In the genomic region with DNA sequence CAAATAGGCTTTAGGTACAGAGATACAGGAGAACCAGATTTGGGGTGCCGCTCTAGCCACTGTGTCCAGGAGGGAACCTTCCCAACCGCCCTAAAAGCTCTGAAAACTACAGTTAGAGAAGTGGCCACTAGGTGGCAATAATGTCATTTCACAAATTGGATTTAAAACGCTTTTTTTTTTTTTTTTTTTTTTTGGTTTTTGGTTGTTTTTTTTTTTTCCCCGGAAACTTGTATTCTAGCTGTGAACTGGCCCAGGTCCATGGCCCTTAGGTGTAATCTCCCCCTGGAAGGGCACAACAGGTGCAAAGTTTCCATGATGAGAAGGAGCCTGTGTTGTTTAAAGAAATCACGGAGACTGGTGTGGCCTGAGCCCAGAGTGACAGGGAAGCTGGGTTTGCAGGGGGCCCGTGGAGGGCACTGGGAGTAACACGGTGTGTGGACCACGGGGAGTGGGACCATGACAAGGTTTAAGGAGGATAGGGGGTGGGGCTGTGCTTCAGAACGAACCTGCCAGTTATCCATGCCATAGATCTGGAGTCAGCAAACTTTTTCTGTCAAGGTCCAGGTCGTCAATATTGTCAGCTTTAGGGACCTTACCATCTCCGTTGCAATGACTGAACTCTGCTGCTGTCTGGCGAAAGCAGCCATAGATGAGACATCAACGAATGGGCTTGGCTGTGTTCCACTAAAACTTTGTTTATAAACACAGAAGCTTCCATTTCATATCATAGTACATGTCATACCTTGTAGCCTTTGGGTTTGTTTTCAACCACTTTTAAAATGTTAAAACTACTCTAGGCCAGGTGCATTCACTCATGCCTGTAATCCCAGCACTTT, we compare ENCODE assay signal across 8 cellular contexts. TPM values are rescaled to one million over a fixed set of nuclear protein-coding genes. Genes with fewer than 3 reads are reported as not detected.
DNase-seq lines count a peak whose midpoint lies in the region; ATAC-seq and TF ChIP-seq lines count a peak whose summit lies in the region.

No MANE protein-coding gene starts in this region.

- TF ChIP-seq CTCF in astrocyte of the spinal cord (IDR thresholded peaks at IDR 0.05; ENCODE audit: low read depth, low read length) (peak; percentile 56), kidney epithelial cell (IDR thresholded peaks at IDR 0.05; ENCODE audit: insufficient read depth, low read length, poor library complexity, severe bottlenecking) (peak; percentile 68)

- in situ Hi-C loops in astrocyte of the spinal cord (cut with HindIII; ENCODE audit: low sequenced_read_pairs), result no loop called here

- DNase-seq in Daoy (ENCODE audit: low read depth), result peak; percentile 58
- DNase-seq in LoVo (ENCODE audit: low spot score), result peak; percentile 67
- peak; percentile 78 for DNase-seq in RPMI8226
- DNase-seq in astrocyte of the spinal cord (ENCODE audit: low read depth, low spot score), result peak; percentile 70
- DNase-seq in kidney epithelial cell (ENCODE audit: low read depth), result no peak
- peak; percentile 24 for DNase-seq in stimulated activated CD8-positive, alpha-beta memory T cell treated with anti-CD3 and anti-CD28 coated beads, Interleukin-12 subunit alpha, Interleukin-12 subunit beta, amount 100 ng/mL, for 1 hour (ENCODE audit: low read depth)
- no peak for DNase-seq in cortex of kidney (lab: John Stamatoyannopoulos, UW)

- no peaks in the 10 kb centered on the region for H3K36me3 ChIP-seq in kidney epithelial cell (ENCODE audit: control insufficient read depth, insufficient read depth, low read length)

- H3K27me3 ChIP-seq in kidney epithelial cell (ENCODE audit: control insufficient read depth, insufficient read depth, low read length), result no peaks in the 10 kb centered on the region

- no peak overlapping the region for H3K4me3 ChIP-seq in astrocyte of the spinal cord (ENCODE audit: low read depth, low read length)
- no peak overlapping the region for H3K4me3 ChIP-seq in kidney epithelial cell (ENCODE audit: low read depth, low read length)

- no peak for ATAC-seq in GM18517 (IDR thresholded peaks at IDR 0.05; ENCODE audit: unreplicated experiment)

RNA-seq across cellular contexts. Expression of gene OR1I1, which starts 10.1 kb away (rescaled TPM):
- not detected in 2 replicates for total RNA-seq in Daoy (2014; rRNA removed; shearing (Covaris generic))
- total RNA-seq in kidney epithelial cell, result not detected in 2 replicates

RNA-seq across cellular contexts. Expression of gene SYDE1, which starts 15.1 kb away (rescaled TPM):
- 33.0 and 38.6 TPM in 2 replicates for total RNA-seq in Daoy (2014; rRNA removed; shearing (Covaris generic))
- total RNA-seq in kidney epithelial cell, result 28.4 and 47.0 TPM in 2 replicates

RNA-seq across cellular contexts. Expression of gene CASP14, which starts 42.9 kb away (rescaled TPM):
- total RNA-seq in Daoy (2014; rRNA removed; shearing (Covaris generic)), result not detected in 2 replicates
- not detected in 2 replicates for total RNA-seq in kidney epithelial cell

Comparison
In these comparisons a context has a peak if more than half of its experiments do, and no peak if none do; other contexts are left out.
1. DNase-seq: peak in Daoy (single experiment), LoVo (single experiment), RPMI8226 (single experiment), astrocyte of the spinal cord (single experiment) and stimulated activated CD8-positive, alpha-beta memory T cell treated with anti-CD3 and anti-CD28 coated beads, Interleukin-12 subunit alpha, Interleukin-12 subunit beta, amount 100 ng/mL, for 1 hour (single experiment); none in kidney epithelial cell (single experiment) and cortex of kidney (single experiment).